Comparison of ENCODE assay signal across 10 cellular contexts in genomic region chr3:76369170-76369569, GRCh38.
A peak's percentile ranks its signal among the peaks of the same experiment; 100 is the strongest.
DNase-seq lines count a peak whose midpoint lies in the region; ATAC-seq and TF ChIP-seq lines count a peak whose summit lies in the region.
"Had no signal": no experiment of that assay in that cellular context is flagged by ENCODE, and none has a peak within 500 bp of the region (broad histone marks: within the 10 kb centered on the region; RNA-seq: fewer than 3 reads in every experiment).

No MANE protein-coding gene starts in this region.

- H3K4me3 ChIP-seq in epithelial cell of esophagus (ENCODE audit: low read length): no peak overlapping the region
- H3K4me3 ChIP-seq: cardiac muscle cell had no signal

- peak; percentile 32 for TF ChIP-seq CTCF in epithelial cell of esophagus (IDR thresholded peaks at IDR 0.05; ENCODE audit: insufficient read depth, low read depth, low read length, missing control alignments)

- ATAC-seq in HG02870 (IDR thresholded peaks at IDR 0.05; ENCODE audit: unreplicated experiment): no peak

- DNase-seq in NCI-H82 (lab: John Stamatoyannopoulos, UW) (peak; percentile 28), NCI-H82 treated with DMSO at 0.1 percent for 48 hours (lab: John Stamatoyannopoulos, UW; ENCODE audit: unreplicated experiment) (no peak), NCI-H146 (lab: John Stamatoyannopoulos, UW) (peak; percentile 4), epithelial cell of esophagus (ENCODE audit: low read depth) (peak; percentile 16), renal cortical epithelial cell (ENCODE audit: low read depth) (peak; percentile 75), NCI-H187 treated with DMSO at 0.1 percent for 48 hours (lab: John Stamatoyannopoulos, UW) (no peak), NCI-H526 treated with DMSO at 0.1 percent for 48 hours (lab: John Stamatoyannopoulos, UW) (no peak)
- DNase-seq: NCI-H446 treated with DMSO at 0.1 percent for 48 hours had no signal

Comparison
In these comparisons a context has a peak if more than half of its experiments do, and no peak if none do; other contexts are left out.
1. DNase-seq: peak in NCI-H82 (single experiment), NCI-H146 (single experiment), epithelial cell of esophagus (single experiment) and renal cortical epithelial cell (single experiment); none in NCI-H82 treated with DMSO at 0.1 percent for 48 hours (single experiment), NCI-H187 treated with DMSO at 0.1 percent for 48 hours (single experiment) and NCI-H526 treated with DMSO at 0.1 percent for 48 hours (single experiment).